In the genomic region with DNA sequence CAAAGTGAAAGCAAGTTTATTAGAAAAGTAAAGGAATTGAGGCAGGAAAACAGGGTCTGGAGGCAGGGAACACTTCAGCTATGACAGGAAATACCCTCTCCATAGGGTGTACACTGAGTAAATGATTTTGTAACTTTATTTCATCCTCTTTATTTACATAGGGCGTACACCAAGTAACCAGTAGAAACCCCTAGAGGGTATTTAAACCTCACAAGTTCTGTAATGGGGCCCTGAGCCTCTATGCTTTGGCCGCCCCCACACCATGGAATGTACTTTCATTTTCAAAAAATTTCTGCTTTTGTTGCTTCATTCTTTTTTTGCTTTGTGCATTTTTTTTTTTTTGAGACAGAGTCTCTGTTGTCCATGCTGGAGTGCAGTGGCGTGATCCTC, we compare ENCODE assay signal across 8 cellular contexts. TPM values are rescaled to one million over a fixed set of nuclear protein-coding genes. Genes with fewer than 3 reads are reported as not detected.
DNase-seq lines count a peak whose midpoint lies in the region; ATAC-seq and TF ChIP-seq lines count a peak whose summit lies in the region.

No MANE protein-coding gene starts in this region.

- peaks cover 4% of the 10 kb centered on the region for H3K79me1 ChIP-seq in neuronal stem cell (ENCODE audit: low read depth, low read length)

- H3K27ac ChIP-seq in BLaER1 (peak overlapping the region; percentile 95), KOPT-K1 (ENCODE audit: low read depth, low read length, poor library complexity, severe bottlenecking) (peak overlapping the region; percentile 91), substantia nigra (ENCODE audit: low read depth, low read length, poor library complexity, severe bottlenecking) (no peak overlapping the region), neuronal stem cell (replicated peaks; ENCODE audit: low read length) (no peak overlapping the region)

- H4K91ac ChIP-seq in neuronal stem cell (ENCODE audit: low read depth, low read length, poor library complexity), result no peak overlapping the region

- no peak overlapping the region for H2BK120ac ChIP-seq in neuronal stem cell (ENCODE audit: low read depth, low read length)

- no peak overlapping the region for H3K18ac ChIP-seq in neuronal stem cell (ENCODE audit: low read length)

- H3K4me1 Mint-ChIP-seq in MCF 10A (ENCODE audit: insufficient read depth, unreplicated experiment), result peaks cover 29% of the 10 kb centered on the region
- peaks cover 10 to 33% (median 30%) of the 10 kb centered on the region in 4 donors for H3K4me1 Mint-ChIP-seq in naive thymus-derived CD8-positive, alpha-beta T cell

- CTCF ChIA-PET in MCF 10A (lab: Yijun Ruan, JAX), result no interaction called here

- DNase-seq in MCF 10A (ENCODE audit: unreplicated experiment) (peak; percentile 52), substantia nigra (lab: John Stamatoyannopoulos, UW) (no peak), neuronal stem cell (ENCODE audit: low spot score) (no peak), DMS114 treated with DMSO at 0.1 percent for 48 hours (lab: John Stamatoyannopoulos, UW; ENCODE audit: unreplicated experiment) (no peak), GDM1 (lab: John Stamatoyannopoulos, UW) (no peak)
- no peak for DNase-seq in naive thymus-derived CD8-positive, alpha-beta T cell

- no peak overlapping the region for H2AFZ ChIP-seq in neuronal stem cell (ENCODE audit: low read length)

- H3K27me3 Mint-ChIP-seq in MCF 10A (ENCODE audit: insufficient read depth, unreplicated experiment), result no peaks in the 10 kb centered on the region
- no peaks in the 10 kb centered on the region for H3K27me3 Mint-ChIP-seq in naive thymus-derived CD8-positive, alpha-beta T cell

- no peaks in the 10 kb centered on the region for H4K20me1 ChIP-seq in BLaER1

- TF ChIP-seq CTCF in MCF 10A (IDR thresholded peaks at IDR 0.05; ENCODE audit: unreplicated experiment), result no peak

- H3K4me3 ChIP-seq in BLaER1 (peak overlapping the region; percentile 87), neuronal stem cell (ENCODE audit: low read length in 2 of 2) (no peak overlapping the region)

- H2BK12ac ChIP-seq in neuronal stem cell (ENCODE audit: low read length), result no peak overlapping the region

- BruUV-seq in MCF 10A (replicated peaks; lab: Mats Ljungman, UMichigan), result no TSS peak

- H3K9ac ChIP-seq in BLaER1 (peak overlapping the region; percentile 94), neuronal stem cell (ENCODE audit: low read depth, low read length, poor library complexity) (no peak overlapping the region)

- peaks cover 27% of the 10 kb centered on the region for H3K36me3 Mint-ChIP-seq in MCF 10A (ENCODE audit: insufficient read depth, unreplicated experiment)
- H3K36me3 Mint-ChIP-seq in naive thymus-derived CD8-positive, alpha-beta T cell, result peaks cover 0 to 23% (median 0%) of the 10 kb centered on the region in 3 donors

- intact Hi-C loops in MCF 10A (cut with micrococcal nuclease), result loop anchor here (10.0 kb wide), 1 partner anchor 624 kb away; no protein-coding TSS in a partner anchor

- H3K23ac ChIP-seq in neuronal stem cell (ENCODE audit: low read depth, low read length, poor library complexity), result no peak overlapping the region

- POLR2A ChIA-PET in MCF 10A (lab: Yijun Ruan, JAX), result interaction anchor here (1.9 kb wide), 1 partner anchor 12 kb away, joined by 9 read pairs; no protein-coding TSS in a partner anchor
- POLR2A ChIA-PET in naive thymus-derived CD8-positive, alpha-beta T cell (lab: Charles Lee), result no interaction called here

- H3K4me3 Mint-ChIP-seq in MCF 10A (ENCODE audit: unreplicated experiment), result peak overlapping the region; percentile 72
- H3K4me3 Mint-ChIP-seq in naive thymus-derived CD8-positive, alpha-beta T cell, result peak overlapping the region; percentile 78 to 91 (median 86)

- H3K9me3 ChIP-seq in BLaER1 (no peaks in the 10 kb centered on the region), KOPT-K1 (ENCODE audit: insufficient read depth, low read length, poor library complexity, severe bottlenecking) (no peaks in the 10 kb centered on the region), neuronal stem cell (replicated peaks in 1 of 2; ENCODE audit: control insufficient read depth in 2 of 2, insufficient read depth in 1 of 2, low read depth in 1 of 2, low read length in 2 of 2) (no peaks in the 10 kb centered on the region)

- no peaks in the 10 kb centered on the region for H3K9me3 Mint-ChIP-seq in MCF 10A (ENCODE audit: unreplicated experiment)
- no peaks in the 10 kb centered on the region for H3K9me3 Mint-ChIP-seq in naive thymus-derived CD8-positive, alpha-beta T cell

- H3K4me2 ChIP-seq in BLaER1 (peak overlapping the region; percentile 87), neuronal stem cell (ENCODE audit: insufficient read depth, low read length, poor library complexity, severe bottlenecking) (no peak overlapping the region)

- peak overlapping the region; percentile 88 for H3K27ac Mint-ChIP-seq in MCF 10A (ENCODE audit: low read depth, unreplicated experiment)
- peak overlapping the region in 9 of 10 donors; percentile 81 to 96 (median 93) for H3K27ac Mint-ChIP-seq in naive thymus-derived CD8-positive, alpha-beta T cell

- no peak overlapping the region for H3K4ac ChIP-seq in neuronal stem cell (ENCODE audit: low read length)

- H4K8ac ChIP-seq in neuronal stem cell (ENCODE audit: low read depth, low read length), result no peak overlapping the region

- H3K14ac ChIP-seq in neuronal stem cell (ENCODE audit: low read length), result no peak overlapping the region

- H2BK15ac ChIP-seq in neuronal stem cell (ENCODE audit: low read length), result no peak overlapping the region

- ATAC-seq in naive thymus-derived CD8-positive, alpha-beta T cell, result no peak

- H3K4me1 ChIP-seq in BLaER1, result peaks cover 58% of the 10 kb centered on the region
- H3K4me1 ChIP-seq in neuronal stem cell (ENCODE audit: control insufficient read depth in 2 of 2, insufficient read depth in 1 of 2, low read depth in 1 of 2, low read length in 2 of 2), result peaks cover 12 to 14% of the 10 kb centered on the region in 2 donors

- WGBS in neuronal stem cell (ENCODE audit: extremely low coverage in 2 of 2, insufficient read length in 2 of 2, insufficient replicate concordance in 1 of 2), 2 donors, result no CpG with 5 or more reads among the region's 3 CpGs

- H3K36me3 ChIP-seq in BLaER1 (no peaks in the 10 kb centered on the region), KOPT-K1 (ENCODE audit: insufficient read depth, low read length) (peaks cover 20% of the 10 kb centered on the region), neuronal stem cell (replicated peaks in 1 of 2; ENCODE audit: control insufficient read depth in 2 of 2, insufficient read depth in 2 of 2, low read length in 2 of 2) (no peaks in the 10 kb centered on the region)

- no peaks in the 10 kb centered on the region for H3K27me3 ChIP-seq in BLaER1
- peaks cover 0 to 2% (median 0%) of the 10 kb centered on the region in 3 experiments for H3K27me3 ChIP-seq in neuronal stem cell (ENCODE audit: control insufficient read depth in 3 of 3, insufficient read depth in 3 of 3, low read depth in 1 of 3, low read length in 3 of 3)

- no peak overlapping the region for H2AK5ac ChIP-seq in neuronal stem cell (ENCODE audit: low read depth, low read length)

- no peak overlapping the region for H2BK5ac ChIP-seq in neuronal stem cell (ENCODE audit: low read length)

RNA-seq across cellular contexts. Expression of a gene that starts 1.4 kb away (rescaled TPM):
- 38.2 and 42.1 TPM in 2 replicates for total RNA-seq in MCF 10A (2022)
- 10 to 100 TPM; 24.3 to 26.1 TPM for total RNA-seq in naive thymus-derived CD8-positive, alpha-beta T cell
- polyA plus RNA-seq in naive thymus-derived CD8-positive, alpha-beta T cell, result 10 to 100 TPM; 43.5 to 45.8 (median 45.4) TPM
- 16.9 TPM for polyA plus RNA-seq in neuronal stem cell (2013, experiment 1 of 2)
- polyA plus RNA-seq in neuronal stem cell (2013, experiment 2 of 2), result 15.7 TPM

RNA-seq across cellular contexts. Expression of a gene that starts 15.3 kb away (rescaled TPM):
- 9.0 and 14.2 TPM in 2 replicates for total RNA-seq in MCF 10A (2022)
- not detected for total RNA-seq in naive thymus-derived CD8-positive, alpha-beta T cell
- under 1 TPM in 1 of 3 donors, not detected in 2; 0.04 TPM for polyA plus RNA-seq in naive thymus-derived CD8-positive, alpha-beta T cell
- polyA plus RNA-seq in neuronal stem cell (2013, experiment 1 of 2), result 0.32 TPM
- polyA plus RNA-seq in neuronal stem cell (2013, experiment 2 of 2), result 0.28 TPM

RNA-seq across cellular contexts. Expression of a gene that starts 40.8 kb away (rescaled TPM):
- total RNA-seq in MCF 10A (2022), result 37.8 and 45.6 TPM in 2 replicates
- 10 to 100 TPM; 55.1 to 56.1 TPM for total RNA-seq in naive thymus-derived CD8-positive, alpha-beta T cell
- under 1 TPM; 0.33 to 0.56 (median 0.46) TPM for polyA plus RNA-seq in naive thymus-derived CD8-positive, alpha-beta T cell
- polyA plus RNA-seq in neuronal stem cell (2013, experiment 1 of 2), result 4.4 TPM
- polyA plus RNA-seq in neuronal stem cell (2013, experiment 2 of 2), result 4.1 TPM

Comparison
In these comparisons a context has a peak if more than half of its experiments do, and no peak if none do; other contexts are left out.
1. H3K27ac ChIP-seq: peak in BLaER1 (single experiment) and KOPT-K1 (single experiment); none in substantia nigra (single experiment) and neuronal stem cell (single experiment).